8 cellular contexts compared by ENCODE assay signal in genomic region chr5:163696270-163696887, GRCh38.
A peak's percentile ranks its signal among the peaks of the same experiment; 100 is the strongest.
DNase-seq lines count a peak whose midpoint lies in the region; ATAC-seq and TF ChIP-seq lines count a peak whose summit lies in the region.

No MANE protein-coding gene starts in this region.

- H3K4me3 Mint-ChIP-seq in CD4-positive, alpha-beta T cell, result no peak overlapping the region

- H3K9me3 Mint-ChIP-seq in CD4-positive, alpha-beta T cell, result no peaks in the 10 kb centered on the region

- H3K27ac ChIP-seq in upper lobe of left lung, result no peak overlapping the region
- H3K27ac ChIP-seq in CD4-positive, alpha-beta T cell (ENCODE audit: low read depth, low read length), result no peak overlapping the region

- TF ChIP-seq POLR2A in upper lobe of left lung (IDR thresholded peaks at IDR 0.05), result no peak

- H3K9me3 ChIP-seq in NT2/D1 (ENCODE audit: insufficient read depth, low read length) (no peaks in the 10 kb centered on the region), upper lobe of left lung (no peaks in the 10 kb centered on the region)
- no peaks in the 10 kb centered on the region for H3K9me3 ChIP-seq in CD4-positive, alpha-beta T cell (ENCODE audit: control insufficient read depth, low read length)

- TF ChIP-seq EP300 in upper lobe of left lung (IDR thresholded peaks at IDR 0.05), result no peak

- H3K27me3 Mint-ChIP-seq in CD4-positive, alpha-beta T cell, result peaks cover 3% of the 10 kb centered on the region

- H3K27me3 ChIP-seq in GM06990 (replicated peaks; ENCODE audit: control insufficient read depth, insufficient read depth, low read length) (no peaks in the 10 kb centered on the region), NT2/D1 (ENCODE audit: insufficient read depth, insufficient read length) (no peaks in the 10 kb centered on the region), upper lobe of left lung (no peaks in the 10 kb centered on the region)
- no peaks in the 10 kb centered on the region for H3K27me3 ChIP-seq in CD4-positive, alpha-beta T cell (ENCODE audit: control insufficient read depth, insufficient read depth, low read length)

- 20 to 26% methylated on average over 10 of the region's 10 CpGs for WGBS in upper lobe of left lung, 2 donors

- H3K4me1 ChIP-seq in NT2/D1 (ENCODE audit: insufficient read depth, insufficient read length) (no peaks in the 10 kb centered on the region), upper lobe of left lung (no peaks in the 10 kb centered on the region)

- no peak overlapping the region for H3K9ac ChIP-seq in NT2/D1 (ENCODE audit: insufficient read length, low read depth)

- no peak overlapping the region for H3K4me3 ChIP-seq in GM06990 (replicated peaks; ENCODE audit: low read depth, low read length)
- H3K4me3 ChIP-seq in NT2/D1 (ENCODE audit: insufficient read length, low read depth), result no peak overlapping the region
- H3K4me3 ChIP-seq in cardiac fibroblast (replicated peaks in 1 of 2; ENCODE audit: low read depth in 2 of 2, low read length in 2 of 2), result no peak overlapping the region
- H3K4me3 ChIP-seq in upper lobe of left lung, result no peak overlapping the region

- H3K27ac Mint-ChIP-seq in CD4-positive, alpha-beta T cell, result no peak overlapping the region

- H3K36me3 Mint-ChIP-seq in CD4-positive, alpha-beta T cell (ENCODE audit: low read depth), result no peaks in the 10 kb centered on the region

- intact Hi-C loops in CD4-positive, alpha-beta T cell (cut with DNase I, micrococcal nuclease), result no loop called here

- TF ChIP-seq CTCF in GM06990 (IDR thresholded peaks at IDR 0.05; ENCODE audit: insufficient read depth, low read length, poor library complexity, severe bottlenecking) (peak; percentile 74), cardiac fibroblast (IDR thresholded peaks at IDR 0.05; ENCODE audit: low read depth, low read length) (peak; percentile 75), upper lobe of left lung (IDR thresholded peaks at IDR 0.05) (peak; percentile 36 to 61 (median 50))
- TF ChIP-seq CTCF in CD4-positive, alpha-beta T cell (IDR thresholded peaks at IDR 0.05), result no peak

- no peaks in the 10 kb centered on the region for H3K4me1 Mint-ChIP-seq in CD4-positive, alpha-beta T cell (ENCODE audit: low read depth)

- H3K36me3 ChIP-seq in GM06990 (ENCODE audit: control insufficient read depth, insufficient read depth, low read length) (no peaks in the 10 kb centered on the region), NT2/D1 (ENCODE audit: insufficient read depth, insufficient read length, low read length) (no peaks in the 10 kb centered on the region), upper lobe of left lung (no peaks in the 10 kb centered on the region)

- POLR2A ChIA-PET in CD4-positive, alpha-beta T cell (lab: Charles Lee), result no interaction called here

- peak; percentile 96 for ATAC-seq in GM21528 (IDR thresholded peaks at IDR 0.05; ENCODE audit: low FRiP score, unreplicated experiment)
- peak in 1 of 2 donors; percentile 78 for ATAC-seq in upper lobe of left lung (ENCODE audit: low FRiP score in 2 of 2)
- ATAC-seq in CD4-positive, alpha-beta T cell (ENCODE audit: poor library complexity), result no peak

- DNase-seq in GM06990 (ENCODE audit: extremely low read depth, insufficient read length) (peak; percentile 5), HK-2 (ENCODE audit: unreplicated experiment) (peak; percentile 5), NT2/D1 (ENCODE audit: low read depth, low spot score) (peak; percentile 38), cardiac fibroblast (ENCODE audit: low read depth in 2 of 2) (peak; percentile 87 to 90), kidney tubule cell (ENCODE audit: low spot score) (peak; percentile 75), upper lobe of left lung (peak in 1 of 2 donors; percentile 23)
- DNase-seq in CD4-positive, alpha-beta T cell, result no peak

- CTCF ChIA-PET in CD4-positive, alpha-beta T cell (lab: Charles Lee), result no interaction called here

Comparison
In these comparisons a context has a peak if more than half of its experiments do, and no peak if none do; other contexts are left out.
1. DNase-seq: peak in GM06990 (single experiment), HK-2 (single experiment), NT2/D1 (single experiment), cardiac fibroblast (2 of 2) and kidney tubule cell (single experiment); none in CD4-positive, alpha-beta T cell (0 of 10).